ENCODE assay signal across 18 cellular contexts in genomic region chr12:71594214-71594948, GRCh38.
DNase-seq lines count a peak whose midpoint lies in the region; ATAC-seq and TF ChIP-seq lines count a peak whose summit lies in the region.
"Had no signal": no experiment of that assay in that cellular context is flagged by ENCODE, and none has a peak within 500 bp of the region (broad histone marks: within the 10 kb centered on the region; RNA-seq: fewer than 3 reads in every experiment).

No MANE protein-coding gene starts in this region.

- H3K4me3 ChIP-seq in ACC112 (ENCODE audit: low read depth, low read length) (no peak overlapping the region), fibroblast of villous mesenchyme (ENCODE audit: low read depth, low read length) (no peak overlapping the region)
- H3K4me3 ChIP-seq: BLaER1, left lung had no signal

- ATAC-seq in GM19328 (IDR thresholded peaks at IDR 0.05; ENCODE audit: unreplicated experiment) = no peak
- no peak for ATAC-seq in HG03457 (IDR thresholded peaks at IDR 0.05; ENCODE audit: unreplicated experiment)
- ATAC-seq: left lung, WTC11 had no signal

- no peak overlapping the region for H3K27ac ChIP-seq in ACC112 (ENCODE audit: low read depth, low read length)
- H3K27ac ChIP-seq: BLaER1, left lung had no signal

- TF ChIP-seq CTCF in fibroblast of villous mesenchyme (IDR thresholded peaks at IDR 0.05; ENCODE audit: insufficient read depth, low read depth, low read length) = no peak

- H3K27me3 ChIP-seq in ACC112 (ENCODE audit: insufficient read depth, low read length) = no peaks in the 10 kb centered on the region
- H3K27me3 ChIP-seq: BLaER1 had no signal

- peak; percentile 18 for DNase-seq in HEK293T (ENCODE audit: extremely low spot score)
- peak; percentile 14 for DNase-seq in SHP77 treated with DMSO at 0.1 percent for 48 hours (lab: John Stamatoyannopoulos, UW)
- peak; percentile 4 for DNase-seq in fibroblast of villous mesenchyme (ENCODE audit: low read depth)
- DNase-seq in activated CD4-positive, alpha-beta T cell treated with anti-CD3 and anti-CD28 coated beads for 4 hours = no peak
- no peak for DNase-seq in DMS153 (lab: John Stamatoyannopoulos, UW)
- DNase-seq: activated T-cell treated with anti-CD3 and anti-CD28 coated beads, Interleukin-2, amount 50 U/mL, for 1 hour; effector CD8-positive, alpha-beta T cell; GF-D8; KG1; left lung; NCI-H226; nucleus accumbens; SIG-M5 had no signal

- H3K36me3 ChIP-seq in ACC112 (ENCODE audit: insufficient read depth, low read length) = no peaks in the 10 kb centered on the region
- H3K36me3 ChIP-seq: BLaER1, left lung had no signal

- H3K79me2 ChIP-seq in ACC112 (ENCODE audit: control insufficient read depth, insufficient read depth, low read length, unreplicated experiment) = no peaks in the 10 kb centered on the region

- POLR2A ChIA-PET in HEK293T (lab: Yijun Ruan, JAX) = no interaction called here

- H3K4me1 ChIP-seq in ACC112 (ENCODE audit: control insufficient read depth, insufficient read depth, low read length, unreplicated experiment) = no peaks in the 10 kb centered on the region
- H3K4me1 ChIP-seq: BLaER1, left lung had no signal

- peak overlapping the region; percentile 65 for H2AFZ ChIP-seq in ACC112 (ENCODE audit: low read length, unreplicated experiment)

- CTCF ChIA-PET in HEK293T (lab: Yijun Ruan, JAX) = interaction anchor here (1.3 to 1.5 kb wide), 2 partner anchors 42 to 43 kb away, joined by 3 to 6 read pairs; no protein-coding TSS in a partner anchor

TF ChIP-seq in HEK293T, 16 proteins besides CTCF, POLR2A, EP300 and RAD21:
- TF ChIP-seq ARNT (IDR thresholded peaks at IDR 0.05) (no peak), ZNF384 (IDR thresholded peaks at IDR 0.05) (no peak), FOXK2 (IDR thresholded peaks at IDR 0.05) (no peak), SP1 (IDR thresholded peaks at IDR 0.05) (no peak), HDGF (IDR thresholded peaks at IDR 0.05; ENCODE audit: borderline replicate concordance) (no peak), LEF1 (IDR thresholded peaks at IDR 0.05; ENCODE audit: borderline replicate concordance) (no peak), L3MBTL2 (conservative IDR thresholded peaks at IDR 0.05) (no peak), NFRKB (IDR thresholded peaks at IDR 0.05) (no peak), BHLHE40 (IDR thresholded peaks at IDR 0.05; ENCODE audit: borderline replicate concordance) (no peak), TARDBP (IDR thresholded peaks at IDR 0.05) (no peak), SUZ12 (IDR thresholded peaks at IDR 0.05) (no peak)
TF ChIP-seq in HEK293T: peak in this region for 0.

Comparison
In these comparisons a context has a peak if more than half of its experiments do, and no peak if none do; other contexts are left out.
1. DNase-seq: peak in HEK293T (single experiment), SHP77 treated with DMSO at 0.1 percent for 48 hours (single experiment) and fibroblast of villous mesenchyme (single experiment); none in activated CD4-positive, alpha-beta T cell treated with anti-CD3 and anti-CD28 coated beads for 4 hours (0 of 2) and DMS153 (single experiment).